ENCODE assay signal across 18 cellular contexts in the genomic region with DNA sequence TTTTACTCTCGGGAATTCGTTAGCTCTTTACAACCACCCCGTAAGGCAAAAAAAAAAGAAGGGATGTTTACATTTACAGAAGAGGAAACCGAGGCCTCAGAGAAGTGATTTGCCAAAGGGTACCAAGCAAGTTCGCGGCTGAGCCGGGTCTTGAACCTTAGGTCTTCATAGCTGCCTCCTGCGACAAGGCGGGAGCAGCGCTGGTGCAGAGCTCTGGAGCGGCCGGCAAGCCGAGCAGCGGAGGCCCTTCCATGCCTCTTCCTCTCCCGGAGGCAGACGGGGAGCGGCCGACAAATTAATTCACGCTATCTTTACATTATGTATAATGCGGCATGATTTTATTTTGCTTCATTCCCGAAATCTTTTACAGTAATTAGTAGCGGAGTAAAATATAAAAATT.
DNase-seq lines count a peak whose midpoint lies in the region; ATAC-seq, FAIRE-seq and TF ChIP-seq lines count a peak whose summit lies in the region.
"Had no signal": no experiment of that assay in that cellular context is flagged by ENCODE, and none has a peak within 500 bp of the region (broad histone marks: within the 10 kb centered on the region; RNA-seq: fewer than 3 reads in every experiment).

No MANE protein-coding gene starts in this region.

- no peak overlapping the region for H3K27ac ChIP-seq in duodenal mucosa (ENCODE audit: low read depth, low read length)
- H3K27ac ChIP-seq in mesenchymal stem cell (ENCODE audit: low read length, poor library complexity, severe bottlenecking) = no peak overlapping the region

- no peak overlapping the region for H2AFZ ChIP-seq in mesenchymal stem cell (ENCODE audit: low read depth, low read length)

- peak overlapping the region; percentile 35 to 95 for H3K4ac ChIP-seq in mesenchymal stem cell (ENCODE audit: low read depth in 1 of 2, low read length in 2 of 2)

- peaks cover 18% of the 10 kb centered on the region for H3K27me3 Mint-ChIP-seq in activated naive CD8-positive, alpha-beta T cell
- H3K27me3 Mint-ChIP-seq in activated naive CD8-positive, alpha-beta T cell treated with anti-CD3 and anti-CD28 coated beads, Interleukin-2, amount 50 U/mL, for 24 hours = peaks cover 26% of the 10 kb centered on the region
- H3K27me3 Mint-ChIP-seq in type B pancreatic cell = peaks cover 7% of the 10 kb centered on the region

- H3K4me3 ChIP-seq in duodenal mucosa (ENCODE audit: low read depth in 1 of 2, low read length in 2 of 2) = peak overlapping the region; percentile 55 to 60
- H3K4me3 ChIP-seq in mesenchymal stem cell (ENCODE audit: insufficient read depth in 1 of 2, low read depth in 1 of 2, low read length in 2 of 2) = no peak overlapping the region

- no peaks in the 10 kb centered on the region for H3K9me3 Mint-ChIP-seq in activated naive CD8-positive, alpha-beta T cell (ENCODE audit: low read depth)
- no peaks in the 10 kb centered on the region for H3K9me3 Mint-ChIP-seq in activated naive CD8-positive, alpha-beta T cell treated with anti-CD3 and anti-CD28 coated beads, Interleukin-2, amount 50 U/mL, for 24 hours
- H3K9me3 Mint-ChIP-seq in type B pancreatic cell = no peaks in the 10 kb centered on the region
- H3K9me3 Mint-ChIP-seq: stimulated activated naive CD8-positive, alpha-beta T cell treated with anti-CD3 and anti-CD28 coated beads, Interleukin-15, amount 100 ng/mL, for 72 hours had no signal

- H3K27ac Mint-ChIP-seq in activated naive CD8-positive, alpha-beta T cell = no peak overlapping the region
- no peak overlapping the region for H3K27ac Mint-ChIP-seq in activated naive CD8-positive, alpha-beta T cell treated with anti-CD3 and anti-CD28 coated beads, Interleukin-2, amount 50 U/mL, for 24 hours
- no peak overlapping the region for H3K27ac Mint-ChIP-seq in type B pancreatic cell
- H3K27ac Mint-ChIP-seq: activated CD8-positive, alpha-beta memory T cell treated with anti-CD3 and anti-CD28 coated beads, Interleukin-2, amount 10 ng/mL, durations not matched to agents 7 days and 5 days; stimulated activated naive CD8-positive, alpha-beta T cell treated with anti-CD3 and anti-CD28 coated beads, Interleukin-15, amount 100 ng/mL, for 72 hours had no signal

- H3K27me3 ChIP-seq in duodenal mucosa (ENCODE audit: control insufficient read depth in 1 of 2, insufficient read depth in 2 of 2, low read length in 2 of 2) (no peaks in the 10 kb centered on the region), mesenchymal stem cell (ENCODE audit: control insufficient read depth in 1 of 2, insufficient read depth in 1 of 2, low read length in 2 of 2) (peaks cover 19 to 43% of the 10 kb centered on the region in 2 experiments)
- H3K27me3 ChIP-seq: breast epithelium, ovary had no signal

- H3K9me3 ChIP-seq in duodenal mucosa (ENCODE audit: control insufficient read depth in 1 of 2, low read length in 2 of 2) (no peaks in the 10 kb centered on the region), mesenchymal stem cell (ENCODE audit: control insufficient read depth, low read length) (no peaks in the 10 kb centered on the region)
- H3K9me3 ChIP-seq: breast epithelium, ovary had no signal

- no peak for FAIRE-seq in GM19239 (lab: Jason Lieb, UNC)

- peak overlapping the region; percentile 87 to 90 for H3K18ac ChIP-seq in mesenchymal stem cell (ENCODE audit: low read depth in 1 of 2, low read length in 2 of 2)

- peak overlapping the region; percentile 96 for H2BK120ac ChIP-seq in mesenchymal stem cell (ENCODE audit: low read depth, low read length)

- WGBS in mesenchymal stem cell = 86% methylated on average over 14 of the region's 22 CpGs

- H2BK15ac ChIP-seq in mesenchymal stem cell (ENCODE audit: low read depth, poor library complexity, severe bottlenecking) = peak overlapping the region; percentile 78

- H2BK5ac ChIP-seq in mesenchymal stem cell (ENCODE audit: low read depth, low read length, poor library complexity, severe bottlenecking) = no peak overlapping the region

- no peak overlapping the region for H3K9ac ChIP-seq in duodenal mucosa (ENCODE audit: low read depth in 1 of 2, low read length in 2 of 2)
- peak overlapping the region; percentile 36 for H3K9ac ChIP-seq in mesenchymal stem cell (ENCODE audit: low read length)

- no peak for TF ChIP-seq CTCF in type B pancreatic cell (conservative IDR thresholded peaks at IDR 0.05)

- ATAC-seq in activated naive CD8-positive, alpha-beta T cell treated with anti-CD3 and anti-CD28 coated beads, Interleukin-2, amount 50 U/mL, for 24 hours = no peak

- H3K4me3 Mint-ChIP-seq in activated naive CD8-positive, alpha-beta T cell = peak overlapping the region; percentile 54
- no peak overlapping the region for H3K4me3 Mint-ChIP-seq in activated naive CD8-positive, alpha-beta T cell treated with anti-CD3 and anti-CD28 coated beads, Interleukin-2, amount 50 U/mL, for 24 hours
- H3K4me3 Mint-ChIP-seq in type B pancreatic cell = peak overlapping the region; percentile 60
- H3K4me3 Mint-ChIP-seq: activated CD8-positive, alpha-beta memory T cell treated with anti-CD3 and anti-CD28 coated beads, Interleukin-2, amount 10 ng/mL, durations not matched to agents 7 days and 5 days had no signal

- peaks cover 5% of the 10 kb centered on the region for H3K4me1 Mint-ChIP-seq in activated naive CD8-positive, alpha-beta T cell (ENCODE audit: low read depth)
- peaks cover 6% of the 10 kb centered on the region for H3K4me1 Mint-ChIP-seq in activated naive CD8-positive, alpha-beta T cell treated with anti-CD3 and anti-CD28 coated beads, Interleukin-2, amount 50 U/mL, for 24 hours
- H3K4me1 Mint-ChIP-seq in type B pancreatic cell (ENCODE audit: unreplicated experiment) = peaks cover 19% of the 10 kb centered on the region
- H3K4me1 Mint-ChIP-seq: stimulated activated naive CD8-positive, alpha-beta T cell treated with anti-CD3 and anti-CD28 coated beads, Interleukin-15, amount 100 ng/mL, for 72 hours had no signal

- no peak overlapping the region for H2AK5ac ChIP-seq in mesenchymal stem cell (ENCODE audit: low read length, severe bottlenecking)

- H4K91ac ChIP-seq in mesenchymal stem cell (ENCODE audit: low read length) = peak overlapping the region; percentile 94

- H3K4me2 ChIP-seq in mesenchymal stem cell (ENCODE audit: low read length, poor library complexity, severe bottlenecking) = no peak overlapping the region

- H4K8ac ChIP-seq in mesenchymal stem cell (ENCODE audit: low read length) = peak overlapping the region; percentile 96

- no peak for DNase-seq in activated naive CD8-positive, alpha-beta T cell treated with anti-CD3 and anti-CD28 coated beads, Interleukin-2, amount 50 U/mL, for 24 hours
- no peak for DNase-seq in mesenchymal stem cell
- DNase-seq in type B pancreatic cell (ENCODE audit: extremely low spot score, unreplicated experiment) = no peak
- DNase-seq in activated effector memory CD4-positive, alpha-beta T cell treated with Interleukin-2 at 50 U/mL for 16 hours = no peak
- DNase-seq in DMS79 (lab: John Stamatoyannopoulos, UW) = no peak
- DNase-seq in GM19239 (ENCODE audit: insufficient read length, low spot score) = no peak
- DNase-seq: activated CD8-positive, alpha-beta memory T cell treated with anti-CD3 and anti-CD28 coated beads, Interleukin-2, amount 10 ng/mL, durations not matched to agents 7 days and 5 days; activated naive CD4-positive, alpha-beta T cell treated with Interleukin-2 at 50 U/mL for 16 hours; effector CD8-positive, alpha-beta T cell; GF-D8; Kasumi-1; NCI-H1436; PC-3 had no signal

- H3K36me3 Mint-ChIP-seq in activated naive CD8-positive, alpha-beta T cell = no peaks in the 10 kb centered on the region
- H3K36me3 Mint-ChIP-seq in activated naive CD8-positive, alpha-beta T cell treated with anti-CD3 and anti-CD28 coated beads, Interleukin-2, amount 50 U/mL, for 24 hours (ENCODE audit: low read depth) = no peaks in the 10 kb centered on the region
- H3K36me3 Mint-ChIP-seq in type B pancreatic cell = no peaks in the 10 kb centered on the region
- H3K36me3 Mint-ChIP-seq: activated CD8-positive, alpha-beta memory T cell treated with anti-CD3 and anti-CD28 coated beads, Interleukin-2, amount 10 ng/mL, durations not matched to agents 7 days and 5 days had no signal

- H3K23ac ChIP-seq in mesenchymal stem cell (ENCODE audit: low read length in 2 of 2) = no peak overlapping the region

- H3K79me1 ChIP-seq in mesenchymal stem cell (replicated peaks; ENCODE audit: low read length, poor library complexity, severe bottlenecking) = no peaks in the 10 kb centered on the region

- H3K36me3 ChIP-seq in duodenal mucosa (ENCODE audit: control insufficient read depth in 1 of 2, insufficient read depth in 2 of 2, low read length in 2 of 2) (no peaks in the 10 kb centered on the region), mesenchymal stem cell (ENCODE audit: control insufficient read depth in 1 of 2, insufficient read depth in 2 of 2, low read depth in 1 of 2, low read length in 2 of 2) (no peaks in the 10 kb centered on the region)
- H3K36me3 ChIP-seq: breast epithelium, ovary had no signal

- peaks cover 33 to 43% of the 10 kb centered on the region in 2 donors for H3K4me1 ChIP-seq in duodenal mucosa (ENCODE audit: control insufficient read depth in 1 of 2, insufficient read depth in 2 of 2, low read length in 2 of 2)
- H3K4me1 ChIP-seq in mesenchymal stem cell (ENCODE audit: control insufficient read depth, insufficient read depth, low read depth, low read length) = peaks cover 7% of the 10 kb centered on the region
- H3K4me1 ChIP-seq: breast epithelium had no signal

- peak overlapping the region; percentile 77 to 97 for H2BK12ac ChIP-seq in mesenchymal stem cell (ENCODE audit: low read length in 2 of 2)

- peak overlapping the region in 1 of 2 experiments; percentile 77 for H3K14ac ChIP-seq in mesenchymal stem cell (ENCODE audit: low read length in 2 of 2)

Comparison
In these comparisons a context has a peak if more than half of its experiments do, and no peak if none do; other contexts are left out.
1. H3K4me3 ChIP-seq: peak in duodenal mucosa (2 of 2); none in mesenchymal stem cell (0 of 2).